Comparison of ENCODE assay signal across 22 cellular contexts in the genomic region with DNA sequence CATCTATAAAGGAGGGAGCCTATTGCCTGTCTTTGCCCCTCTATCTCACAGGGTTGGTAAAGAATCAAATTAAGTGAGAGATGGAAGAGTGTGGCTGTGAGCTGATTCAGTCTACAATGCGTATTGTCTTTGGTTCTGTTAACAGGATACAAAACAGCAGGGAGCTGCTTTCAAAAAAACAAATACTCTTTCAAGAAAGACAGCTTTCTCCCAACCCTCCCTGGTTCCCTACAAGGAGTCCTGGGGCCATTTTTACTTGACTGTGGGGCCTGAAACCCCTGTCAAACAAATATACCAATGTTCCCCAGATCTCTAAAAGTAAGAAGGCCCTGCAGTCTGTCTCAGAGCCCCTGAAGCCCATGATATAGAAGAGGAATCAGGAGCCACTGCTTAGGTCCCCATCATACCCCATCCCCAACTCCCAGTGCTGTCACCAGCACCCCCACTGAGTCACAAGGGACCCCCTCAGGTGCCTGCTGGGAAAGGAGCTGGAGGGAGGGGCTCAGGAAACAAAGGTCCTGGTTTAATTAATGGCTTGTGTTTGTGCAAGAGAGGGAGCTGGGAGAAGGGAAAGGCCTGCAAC.
"Had no signal": no experiment of that assay in that cellular context is flagged by ENCODE, and none has a peak within 500 bp of the region (broad histone marks: within the 10 kb centered on the region; RNA-seq: fewer than 3 reads in every experiment).

No MANE protein-coding gene starts in this region.

- H3K9me3 ChIP-seq: body of pancreas, mucosa of descending colon, sigmoid colon, stomach, suprapubic skin, tibial nerve had no signal

- H3K4me1 ChIP-seq: body of pancreas, foreskin keratinocyte, sigmoid colon, stomach, suprapubic skin, tibial nerve had no signal

- DNase-seq: activated CD4-positive, alpha-beta T cell treated with anti-CD3 and anti-CD28 coated beads, Interleukin-2, amount 10 ng/mL, durations not matched to agents 7 days and 5 days; activated CD4-positive, CD25-positive, alpha-beta regulatory T cell treated with anti-CD3 and anti-CD28 coated beads, Interleukin-2, amount 50 U/mL, for 72 hours; activated CD8-positive, alpha-beta T cell treated with anti-CD3 and anti-CD28 coated beads for 36 hours; activated gamma-delta T cell treated with Interleukin-2 at 50 U/mL for 16 hours; activated T-cell treated with anti-CD3 and anti-CD28 coated beads, Interleukin-2, amount 50 U/mL, for 1 hour; anterior cingulate cortex; body of pancreas; foreskin keratinocyte; islet precursor cell; left colon; mesenchymal stem cell; mucosa of descending colon; nephron progenitor cell; occipital lobe; sigmoid colon; stimulated activated CD4-positive, alpha-beta T cell treated with anti-CD3 and anti-CD28 coated beads, Interleukin-15, amount 100 ng/mL, for 24 hours; stomach had no signal

- ATAC-seq: activated CD8-positive, alpha-beta T cell treated with anti-CD3 and anti-CD28 coated beads for 36 hours; body of pancreas; foreskin keratinocyte; left colon; mucosa of descending colon; stimulated activated memory B cell treated with anti-CD40 and anti-IgM and Interleukin-4, amounts not matched to agents 10 μg/mL and 1 μg/mL and 100 μg/mL, for 72 hours had no signal

- H3K4me3 ChIP-seq: body of pancreas, cardiac muscle cell, mucosa of descending colon, sigmoid colon, smooth muscle cell, stomach, suprapubic skin, tibial nerve had no signal

- H3K27me3 ChIP-seq: cardiac muscle cell, foreskin keratinocyte, suprapubic skin, tibial nerve had no signal

- H3K36me3 ChIP-seq: cardiac muscle cell, sigmoid colon, stomach, suprapubic skin, tibial nerve had no signal
